8 cellular contexts compared by ENCODE assay signal in the genomic region with DNA sequence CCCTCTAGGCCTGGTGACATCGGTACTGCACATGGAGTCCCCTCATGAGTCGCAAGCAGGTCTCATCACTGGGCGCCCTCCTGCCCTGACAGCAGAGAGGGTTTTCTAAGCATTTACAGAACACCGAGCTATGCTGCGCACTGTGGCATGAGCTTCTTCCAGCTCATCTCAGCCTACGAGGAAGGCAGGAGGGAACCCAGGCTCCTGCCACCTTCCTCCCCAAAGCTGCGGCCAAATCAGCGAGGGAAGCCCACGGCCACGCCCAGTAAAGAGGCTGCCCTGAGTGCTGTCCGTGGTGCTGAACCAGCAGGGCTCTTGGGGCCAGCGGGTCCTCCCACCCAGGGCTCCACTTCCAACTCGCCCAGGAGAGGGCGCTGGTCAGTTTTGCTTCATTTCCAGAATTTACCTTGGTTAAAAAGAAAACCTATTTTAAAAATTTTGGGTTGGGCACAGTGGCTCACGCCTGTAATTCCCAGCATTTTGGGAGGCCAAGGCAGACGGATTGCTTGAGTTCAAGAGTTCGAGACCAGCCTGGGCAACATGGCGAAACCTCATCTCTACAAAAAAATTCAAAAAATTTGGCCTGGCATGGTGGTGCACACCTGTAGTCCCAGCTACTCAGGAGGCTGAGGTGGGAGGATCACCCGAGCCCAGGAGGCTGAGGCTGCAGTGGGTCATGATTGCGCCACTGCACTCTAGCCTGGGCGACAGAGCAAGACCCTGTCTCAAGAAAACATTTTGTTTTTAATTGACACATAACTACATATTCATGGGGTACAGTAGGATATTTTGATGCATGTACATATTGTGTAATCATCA. TPM values are rescaled to one million over a fixed set of nuclear protein-coding genes. Genes with fewer than 3 reads are reported as not detected.
DNase-seq lines count a peak whose midpoint lies in the region; FAIRE-seq and TF ChIP-seq lines count a peak whose summit lies in the region.

No MANE protein-coding gene starts in this region.

- CTCF ChIA-PET in A673 (lab: Charles Lee), result interaction anchor here (0.7 kb wide), 1 partner anchor 33 kb away, joined by 3 read pairs; no protein-coding TSS in a partner anchor

- WGBS in suprapubic skin, result 35% methylated on average over 20 of the region's 21 CpGs

- no peaks in the 10 kb centered on the region for H3K36me3 ChIP-seq in A673 (ENCODE audit: insufficient read depth, low read length, poor library complexity, severe bottlenecking)
- H3K36me3 ChIP-seq in NT2/D1 (ENCODE audit: insufficient read depth, insufficient read length, low read length), result peaks cover 2% of the 10 kb centered on the region
- H3K36me3 ChIP-seq in suprapubic skin, result no peaks in the 10 kb centered on the region

- intact Hi-C loops in A673 (cut with micrococcal nuclease; ENCODE audit: unreplicated experiment), result loop anchor here (1.0 kb wide), 1 partner anchor 121 kb away; no protein-coding TSS in a partner anchor

- H3K4me3 ChIP-seq in A673 (ENCODE audit: low read depth, low read length, poor library complexity, severe bottlenecking) (no peak overlapping the region), NT2/D1 (ENCODE audit: insufficient read length, low read depth) (no peak overlapping the region), suprapubic skin (no peak overlapping the region)

- POLR2A ChIA-PET in A673 (lab: Charles Lee; ENCODE audit: low non-redundant PET), result no interaction called here

- H3K4me3 Mint-ChIP-seq in nephron, result no peak overlapping the region

- no peaks in the 10 kb centered on the region for H3K4me1 ChIP-seq in A673 (ENCODE audit: insufficient read depth, low read length, poor library complexity, severe bottlenecking)
- peaks cover 21% of the 10 kb centered on the region for H3K4me1 ChIP-seq in NT2/D1 (ENCODE audit: insufficient read depth, insufficient read length)
- no peaks in the 10 kb centered on the region for H3K4me1 ChIP-seq in suprapubic skin

- H3K9me3 ChIP-seq in A673 (ENCODE audit: low read depth, low read length, poor library complexity, severe bottlenecking) (no peaks in the 10 kb centered on the region), NT2/D1 (ENCODE audit: insufficient read depth, low read length) (no peaks in the 10 kb centered on the region), suprapubic skin (no peaks in the 10 kb centered on the region)

- H3K9me3 Mint-ChIP-seq in nephron, result no peaks in the 10 kb centered on the region

- no peak overlapping the region for H3K27ac ChIP-seq in A673 (ENCODE audit: low read depth, low read length, poor library complexity, severe bottlenecking)
- no peak overlapping the region for H3K27ac ChIP-seq in suprapubic skin

- no peaks in the 10 kb centered on the region for H3K4me1 Mint-ChIP-seq in nephron

- no peak overlapping the region for H3K9ac ChIP-seq in NT2/D1 (ENCODE audit: insufficient read length, low read depth)

- H3K36me3 Mint-ChIP-seq in nephron (ENCODE audit: low read depth), result peaks cover 10% of the 10 kb centered on the region

- FAIRE-seq in GM12892 (lab: Jason Lieb, UNC), result no peak

- no TSS peak for BruUV-seq in A673 (replicated peaks; lab: Mats Ljungman, UMichigan)

- no peak overlapping the region for H3K27ac Mint-ChIP-seq in nephron

- peak; percentile 87 for TF ChIP-seq CTCF in A673 (conservative IDR thresholded peaks at IDR 0.05; ENCODE audit: low read depth, low read length)
- peak; percentile 87 to 92 (median 88) for TF ChIP-seq CTCF in nephron (IDR thresholded peaks at IDR 0.05; ENCODE audit: unreplicated experiment in 3 of 3)
- peak; percentile 10 to 63 for TF ChIP-seq CTCF in suprapubic skin (IDR thresholded peaks at IDR 0.05)

- no peak for TF ChIP-seq POLR2A in GM12892 (IDR thresholded peaks at IDR 0.05; ENCODE audit: low read depth, low read length)
- TF ChIP-seq POLR2A in suprapubic skin (IDR thresholded peaks at IDR 0.05), result no peak

- DNase-seq in A673 (ENCODE audit: low spot score) (peak; percentile 91), GM12892 (ENCODE audit: insufficient read length) (peak; percentile 79), NT2/D1 (ENCODE audit: low read depth, low spot score) (peak; percentile 71), activated T-cell treated with anti-CD3 and anti-CD28 coated beads for 1 hour (ENCODE audit: low read depth) (peak; percentile 25), fibroblast of gingiva (ENCODE audit: low read depth) (peak; percentile 53), suprapubic skin (ENCODE audit: low spot score in 2 of 2) (no peak)
- no peak for DNase-seq in effector CD8-positive, alpha-beta T cell (lab: John Stamatoyannopoulos, UW)

- peaks cover 10% of the 10 kb centered on the region for H3K27me3 Mint-ChIP-seq in nephron (ENCODE audit: low read depth)

- no peak for TF ChIP-seq EP300 in suprapubic skin (IDR thresholded peaks at IDR 0.05)

- no peaks in the 10 kb centered on the region for H3K27me3 ChIP-seq in A673 (replicated peaks; ENCODE audit: insufficient read depth, low read depth, low read length, poor library complexity)
- H3K27me3 ChIP-seq in NT2/D1 (ENCODE audit: insufficient read depth, insufficient read length), result no peaks in the 10 kb centered on the region
- peaks cover 35% of the 10 kb centered on the region for H3K27me3 ChIP-seq in suprapubic skin

RNA-seq across cellular contexts. Expression of gene PHF21B, which starts 34.2 kb away (rescaled TPM):
- 13.2 and 17.9 TPM in 2 replicates for total RNA-seq in A673 (2021)
- 0.34 TPM for polyA plus RNA-seq in GM12892 (2012; ENCODE audit: missing spikeins)
- not detected for total RNA-seq in suprapubic skin

Comparison
In these comparisons a context has a peak if more than half of its experiments do, and no peak if none do; other contexts are left out.
1. DNase-seq: peak in A673 (single experiment), GM12892 (single experiment), NT2/D1 (single experiment), activated T-cell treated with anti-CD3 and anti-CD28 coated beads for 1 hour (single experiment) and fibroblast of gingiva (single experiment); none in suprapubic skin (0 of 2) and effector CD8-positive, alpha-beta T cell (single experiment).
2. CTCF ChIP-seq: peak in every context shown above with its lines; median percentile 88 in nephron; 87 in A673; 36 in suprapubic skin.
3. RNA of gene PHF21B, which starts 34.2 kb away (total RNA-seq): 13.2 to 17.9 TPM in A673; not detected in suprapubic skin; every median in the first group is over 10 times any median in the second.